In genomic region chr7:105531797-105532671, GRCh38 we compare ENCODE assay signal across 1 cellular context.
TF ChIP-seq lines count a peak whose summit lies in the region.

Gene RINT1, plus strand, starts transcription at chr7:105532201. Its CDS starts 115 bp downstream, at chr7:105532316.

TF ChIP-seq in HepG2, 621 proteins besides CTCF, POLR2A, EP300 and RAD21 (continued from another document and continues in another):
- TF ChIP-seq, protein P1, sequence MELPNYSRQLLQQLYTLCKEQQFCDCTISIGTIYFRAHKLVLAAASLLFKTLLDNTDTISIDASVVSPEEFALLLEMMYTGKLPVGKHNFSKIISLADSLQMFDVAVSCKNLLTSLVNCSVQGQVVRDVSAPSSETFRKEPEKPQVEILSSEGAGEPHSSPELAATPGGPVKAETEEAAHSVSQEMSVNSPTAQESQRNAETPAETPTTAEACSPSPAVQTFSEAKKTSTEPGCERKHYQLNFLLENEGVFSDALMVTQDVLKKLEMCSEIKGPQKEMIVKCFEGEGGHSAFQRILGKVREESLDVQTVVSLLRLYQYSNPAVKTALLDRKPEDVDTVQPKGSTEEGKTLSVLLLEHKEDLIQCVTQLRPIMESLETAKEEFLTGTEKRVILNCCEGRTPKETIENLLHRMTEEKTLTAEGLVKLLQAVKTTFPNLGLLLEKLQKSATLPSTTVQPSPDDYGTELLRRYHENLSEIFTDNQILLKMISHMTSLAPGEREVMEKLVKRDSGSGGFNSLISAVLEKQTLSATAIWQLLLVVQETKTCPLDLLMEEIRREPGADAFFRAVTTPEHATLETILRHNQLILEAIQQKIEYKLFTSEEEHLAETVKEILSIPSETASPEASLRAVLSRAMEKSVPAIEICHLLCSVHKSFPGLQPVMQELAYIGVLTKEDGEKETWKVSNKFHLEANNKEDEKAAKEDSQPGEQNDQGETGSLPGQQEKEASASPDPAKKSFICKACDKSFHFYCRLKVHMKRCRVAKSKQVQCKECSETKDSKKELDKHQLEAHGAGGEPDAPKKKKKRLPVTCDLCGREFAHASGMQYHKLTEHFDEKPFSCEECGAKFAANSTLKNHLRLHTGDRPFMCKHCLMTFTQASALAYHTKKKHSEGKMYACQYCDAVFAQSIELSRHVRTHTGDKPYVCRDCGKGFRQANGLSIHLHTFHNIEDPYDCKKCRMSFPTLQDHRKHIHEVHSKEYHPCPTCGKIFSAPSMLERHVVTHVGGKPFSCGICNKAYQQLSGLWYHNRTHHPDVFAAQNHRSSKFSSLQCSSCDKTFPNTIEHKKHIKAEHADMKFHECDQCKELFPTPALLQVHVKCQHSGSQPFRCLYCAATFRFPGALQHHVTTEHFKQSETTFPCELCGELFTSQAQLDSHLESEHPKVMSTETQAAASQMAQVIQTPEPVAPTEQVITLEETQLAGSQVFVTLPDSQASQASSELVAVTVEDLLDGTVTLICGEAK (IDR thresholded peaks at IDR 0.05), result no peak
- TF ChIP-seq, protein P1 (CRISPR knock-in tag; IDR thresholded peaks at IDR 0.05), result no peak; the same call in none of the 2 replicates
- TF ChIP-seq, protein P2, sequence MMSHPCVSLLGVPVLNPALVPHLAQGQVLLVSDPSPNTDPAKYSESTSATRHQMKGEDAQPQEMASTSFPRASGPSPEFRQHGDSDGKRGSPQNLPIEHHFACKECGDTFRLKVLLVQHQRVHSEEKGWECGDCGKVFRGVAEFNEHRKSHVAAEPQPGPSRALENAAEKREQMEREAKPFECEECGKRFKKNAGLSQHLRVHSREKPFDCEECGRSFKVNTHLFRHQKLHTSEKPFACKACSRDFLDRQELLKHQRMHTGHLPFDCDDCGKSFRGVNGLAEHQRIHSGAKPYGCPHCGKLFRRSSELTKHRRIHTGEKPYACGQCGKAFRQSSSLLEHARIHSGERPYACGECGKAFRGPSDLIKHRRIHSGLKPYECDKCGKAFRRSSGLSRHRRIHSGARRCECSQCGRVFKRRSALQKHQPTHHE (CRISPR knock-in tag; IDR thresholded peaks at IDR 0.05; ENCODE audit: borderline replicate concordance), result peak; percentile 90; the same call in 1 of the 2 replicates
- no peak for TF ChIP-seq BRF2 (CRISPR knock-in tag; IDR thresholded peaks at IDR 0.05)
- TF ChIP-seq KDM6A (CRISPR knock-in tag; IDR thresholded peaks at IDR 0.05; ENCODE audit: low read depth), result no peak
- no peak for TF ChIP-seq JDP2 (CRISPR knock-in tag; IDR thresholded peaks at IDR 0.05; ENCODE audit: borderline replicate concordance)
- peak; percentile 91 for TF ChIP-seq ZNF274 (CRISPR knock-in tag; IDR thresholded peaks at IDR 0.05)
- 0 out of 2 replicates have a peak, but pooled peaks have one; percentile 58 for TF ChIP-seq ZNF782 (CRISPR knock-in tag; IDR thresholded peaks at IDR 0.05; ENCODE audit: borderline replicate concordance)
- no peak for TF ChIP-seq ZNF646 (CRISPR knock-in tag; IDR thresholded peaks at IDR 0.05)
- no peak for TF ChIP-seq ZNF180 (CRISPR knock-in tag; IDR thresholded peaks at IDR 0.05; ENCODE audit: borderline replicate concordance, low read depth)
- peak; percentile 89 for TF ChIP-seq SMAD3 (CRISPR knock-in tag; IDR thresholded peaks at IDR 0.05)
- TF ChIP-seq SIN3A (IDR thresholded peaks at IDR 0.05; ENCODE audit: borderline replicate concordance, low read depth, low read length), result peak; percentile 87; the same call in 1 of the 2 replicates
- no peak for TF ChIP-seq GLMP (CRISPR knock-in tag; IDR thresholded peaks at IDR 0.05; ENCODE audit: borderline replicate concordance)
- TF ChIP-seq MTF1 (CRISPR knock-in tag; IDR thresholded peaks at IDR 0.05), result no peak
- peak; percentile 93 for TF ChIP-seq ZNF331 (CRISPR knock-in tag; IDR thresholded peaks at IDR 0.05)
- TF ChIP-seq, protein P3, sequence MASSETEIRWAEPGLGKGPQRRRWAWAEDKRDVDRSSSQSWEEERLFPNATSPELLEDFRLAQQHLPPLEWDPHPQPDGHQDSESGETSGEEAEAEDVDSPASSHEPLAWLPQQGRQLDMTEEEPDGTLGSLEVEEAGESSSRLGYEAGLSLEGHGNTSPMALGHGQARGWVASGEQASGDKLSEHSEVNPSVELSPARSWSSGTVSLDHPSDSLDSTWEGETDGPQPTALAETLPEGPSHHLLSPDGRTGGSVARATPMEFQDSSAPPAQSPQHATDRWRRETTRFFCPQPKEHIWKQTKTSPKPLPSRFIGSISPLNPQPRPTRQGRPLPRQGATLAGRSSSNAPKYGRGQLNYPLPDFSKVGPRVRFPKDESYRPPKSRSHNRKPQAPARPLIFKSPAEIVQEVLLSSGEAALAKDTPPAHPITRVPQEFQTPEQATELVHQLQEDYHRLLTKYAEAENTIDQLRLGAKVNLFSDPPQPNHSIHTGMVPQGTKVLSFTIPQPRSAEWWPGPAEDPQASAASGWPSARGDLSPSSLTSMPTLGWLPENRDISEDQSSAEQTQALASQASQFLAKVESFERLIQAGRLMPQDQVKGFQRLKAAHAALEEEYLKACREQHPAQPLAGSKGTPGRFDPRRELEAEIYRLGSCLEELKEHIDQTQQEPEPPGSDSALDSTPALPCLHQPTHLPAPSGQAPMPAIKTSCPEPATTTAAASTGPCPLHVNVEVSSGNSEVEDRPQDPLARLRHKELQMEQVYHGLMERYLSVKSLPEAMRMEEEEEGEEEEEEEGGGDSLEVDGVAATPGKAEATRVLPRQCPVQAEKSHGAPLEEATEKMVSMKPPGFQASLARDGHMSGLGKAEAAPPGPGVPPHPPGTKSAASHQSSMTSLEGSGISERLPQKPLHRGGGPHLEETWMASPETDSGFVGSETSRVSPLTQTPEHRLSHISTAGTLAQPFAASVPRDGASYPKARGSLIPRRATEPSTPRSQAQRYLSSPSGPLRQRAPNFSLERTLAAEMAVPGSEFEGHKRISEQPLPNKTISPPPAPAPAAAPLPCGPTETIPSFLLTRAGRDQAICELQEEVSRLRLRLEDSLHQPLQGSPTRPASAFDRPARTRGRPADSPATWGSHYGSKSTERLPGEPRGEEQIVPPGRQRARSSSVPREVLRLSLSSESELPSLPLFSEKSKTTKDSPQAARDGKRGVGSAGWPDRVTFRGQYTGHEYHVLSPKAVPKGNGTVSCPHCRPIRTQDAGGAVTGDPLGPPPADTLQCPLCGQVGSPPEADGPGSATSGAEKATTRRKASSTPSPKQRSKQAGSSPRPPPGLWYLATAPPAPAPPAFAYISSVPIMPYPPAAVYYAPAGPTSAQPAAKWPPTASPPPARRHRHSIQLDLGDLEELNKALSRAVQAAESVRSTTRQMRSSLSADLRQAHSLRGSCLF (CRISPR knock-in tag; IDR thresholded peaks at IDR 0.05; ENCODE audit: borderline replicate concordance), result no peak
- 0 out of 2 replicates have a peak, but pooled peaks have one; percentile 41 for TF ChIP-seq TP53 (CRISPR knock-in tag; conservative IDR thresholded peaks at IDR 0.05)
- TF ChIP-seq GABPB1 (CRISPR knock-in tag; IDR thresholded peaks at IDR 0.05), result peak; percentile 95
- peak; percentile 70 for TF ChIP-seq GATAD2A (CRISPR knock-in tag; IDR thresholded peaks at IDR 0.05)
- TF ChIP-seq SRSF9 (IDR thresholded peaks at IDR 0.05; ENCODE audit: borderline replicate concordance, insufficient read depth, low read depth, low read length, poor library complexity, severe bottlenecking), result no peak
- TF ChIP-seq ZNF558 (CRISPR knock-in tag; IDR thresholded peaks at IDR 0.05; ENCODE audit: borderline replicate concordance), result peak; percentile 86; the same call in 1 of the 2 replicates
- no peak; the same call in 1 of the 2 replicates for TF ChIP-seq ARNTL (CRISPR knock-in tag; IDR thresholded peaks at IDR 0.05)
- peak; percentile 95 for TF ChIP-seq EED (CRISPR knock-in tag; IDR thresholded peaks at IDR 0.05)
- TF ChIP-seq SAP130 (CRISPR knock-in tag; IDR thresholded peaks at IDR 0.05; ENCODE audit: low read depth), result peak; percentile 97
- TF ChIP-seq U2AF1 (optimal IDR thresholded peaks at IDR 0.05; ENCODE audit: low read depth, low read length), result peak; percentile 88
- no peak for TF ChIP-seq MAFK (conservative IDR thresholded peaks at IDR 0.05 in 1 of 2, IDR thresholded peaks at IDR 0.05 in 1 of 2; ENCODE audit: low read length in 2 of 2)
- no peak for TF ChIP-seq SIX1 (CRISPR knock-in tag; IDR thresholded peaks at IDR 0.05; ENCODE audit: borderline replicate concordance)
